8 cellular contexts compared by ENCODE assay signal in genomic region chr4:2482693-2483092, GRCh38. TPM values are rescaled to one million over a fixed set of nuclear protein-coding genes. Genes with fewer than 3 reads are reported as not detected.
DNase-seq lines count a peak whose midpoint lies in the region; ATAC-seq and TF ChIP-seq lines count a peak whose summit lies in the region.

No MANE protein-coding gene starts in this region.

- no peaks in the 10 kb centered on the region for H3K9me3 ChIP-seq in sigmoid colon

- WGBS in sigmoid colon, 2 donors = 4 to 22% methylated on average over 3 of the region's 3 CpGs

- H3K27me3 ChIP-seq in sigmoid colon = no peaks in the 10 kb centered on the region

- DNase-seq in EL = peak; percentile 30
- peak; percentile 51 for DNase-seq in activated CD4-positive, alpha-beta memory T cell treated with anti-CD3 and anti-CD28 coated beads for 36 hours
- DNase-seq in glomerular visceral epithelial cell (ENCODE audit: extremely low spot score) = peak; percentile 31
- DNase-seq in sigmoid colon = no peak
- DNase-seq in AML-193 (lab: John Stamatoyannopoulos, UW) = no peak
- DNase-seq in foreskin melanocyte = no peak

- POLR2A ChIA-PET in activated CD4-positive, alpha-beta memory T cell treated with anti-CD3 and anti-CD28 coated beads for 36 hours (lab: Charles Lee) = interaction anchor here (8.5 kb wide), 1 partner anchor 14 kb away, joined by 40 read pairs; the partner anchor contains the start of gene RNF4

- H3K27me3 Mint-ChIP-seq in activated CD4-positive, alpha-beta memory T cell treated with anti-CD3 and anti-CD28 coated beads for 36 hours = no peaks in the 10 kb centered on the region

- peaks cover 91% of the 10 kb centered on the region for H3K4me1 Mint-ChIP-seq in activated CD4-positive, alpha-beta memory T cell treated with anti-CD3 and anti-CD28 coated beads for 36 hours (ENCODE audit: low read depth)

- H3K4me1 ChIP-seq in sigmoid colon = peaks cover 0 to 83% (median 80%) of the 10 kb centered on the region in 4 donors

- no peaks in the 10 kb centered on the region for H3K9me3 Mint-ChIP-seq in activated CD4-positive, alpha-beta memory T cell treated with anti-CD3 and anti-CD28 coated beads for 36 hours

- intact Hi-C loops in activated CD4-positive, alpha-beta memory T cell treated with anti-CD3 and anti-CD28 coated beads for 36 hours (cut with micrococcal nuclease) = loop anchor here (1.0 to 5.0 kb wide), 2 partner anchors 13 to 55 kb away; partner anchors contain the start of genes FAM193A and RNF4
- intact Hi-C loops in sigmoid colon (cut with DNase I) = no loop called here

- TF ChIP-seq POLR2A in sigmoid colon (IDR thresholded peaks at IDR 0.05) = no peak

- TF ChIP-seq EP300 in sigmoid colon (IDR thresholded peaks at IDR 0.05) = no peak

- H3K4me3 Mint-ChIP-seq in activated CD4-positive, alpha-beta memory T cell treated with anti-CD3 and anti-CD28 coated beads for 36 hours = no peak overlapping the region

- peak overlapping the region; percentile 88 for H3K27ac Mint-ChIP-seq in activated CD4-positive, alpha-beta memory T cell treated with anti-CD3 and anti-CD28 coated beads for 36 hours

- H3K27ac ChIP-seq in sigmoid colon = peak overlapping the region; percentile 58 to 77 (median 65)

- TF ChIP-seq CTCF in sigmoid colon (IDR thresholded peaks at IDR 0.05) = no peak

- CTCF ChIA-PET in activated CD4-positive, alpha-beta memory T cell treated with anti-CD3 and anti-CD28 coated beads for 36 hours (lab: Charles Lee) = interaction anchor here (0.9 kb wide), 1 partner anchor 263 kb away, joined by 3 read pairs; no protein-coding TSS in a partner anchor

- ATAC-seq in GM21825 (IDR thresholded peaks at IDR 0.05; ENCODE audit: unreplicated experiment) (peak; percentile 44), HG02642 (IDR thresholded peaks at IDR 0.05; ENCODE audit: poor library complexity, unreplicated experiment) (no peak)

- no peak overlapping the region for H3K4me3 ChIP-seq in sigmoid colon

- H3K36me3 Mint-ChIP-seq in activated CD4-positive, alpha-beta memory T cell treated with anti-CD3 and anti-CD28 coated beads for 36 hours = peaks cover 16% of the 10 kb centered on the region

- H3K36me3 ChIP-seq in sigmoid colon = no peaks in the 10 kb centered on the region

RNA-seq across cellular contexts. Expression of gene RNF4, which starts 13.8 kb away (rescaled TPM):
- total RNA-seq in activated CD4-positive, alpha-beta memory T cell treated with anti-CD3 and anti-CD28 coated beads for 36 hours = 10 to 100 TPM; 84.6 to 90.3 TPM
- total RNA-seq in sigmoid colon = 10 to 100 TPM; 28.5 to 51.0 (median 40.4) TPM
- 10 to 100 TPM; 19.8 to 39.4 (median 31.2) TPM for polyA plus RNA-seq in sigmoid colon

RNA-seq across cellular contexts. Expression of gene FAM193A, which starts 53.8 kb away (rescaled TPM):
- 10 to 100 TPM; 21.7 to 22.6 TPM for total RNA-seq in activated CD4-positive, alpha-beta memory T cell treated with anti-CD3 and anti-CD28 coated beads for 36 hours
- 10 to 100 TPM; 17.4 to 32.4 (median 20.1) TPM for total RNA-seq in sigmoid colon
- polyA plus RNA-seq in sigmoid colon = 10 to 100 TPM in 1 of 3 donors, 1 to 10 TPM in 2; 6.0 to 16.1 (median 6.9) TPM

Comparison
In these comparisons a context has a peak if more than half of its experiments do, and no peak if none do; other contexts are left out.
1. DNase-seq: peak in EL (single experiment), activated CD4-positive, alpha-beta memory T cell treated with anti-CD3 and anti-CD28 coated beads for 36 hours (single experiment) and glomerular visceral epithelial cell (single experiment); none in sigmoid colon (single experiment), AML-193 (0 of 2) and foreskin melanocyte (single experiment).